34 cellular contexts compared by ENCODE assay signal in the genomic region with DNA sequence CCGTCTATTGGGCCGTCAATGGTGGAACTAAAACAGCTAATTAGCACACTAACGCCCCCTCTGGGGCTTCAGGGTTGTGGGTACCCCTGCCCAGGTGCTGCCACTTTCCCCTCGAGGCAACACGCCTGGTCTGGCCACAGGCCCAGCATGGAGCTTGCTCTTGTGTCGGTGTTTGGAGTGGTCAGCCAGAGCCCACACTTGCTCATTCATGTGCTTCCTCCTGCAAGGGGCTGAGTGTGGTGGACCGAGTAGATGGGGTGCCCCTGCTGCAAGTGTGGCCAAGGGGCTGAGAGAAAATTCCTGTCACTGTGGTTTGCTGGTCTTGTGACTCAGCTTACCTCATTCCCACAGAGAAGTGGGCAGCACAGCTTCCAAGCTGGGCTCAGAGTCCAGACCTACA. TPM values are rescaled to one million over a fixed set of nuclear protein-coding genes. Genes with fewer than 3 reads are reported as not detected.
"Had no signal": no experiment of that assay in that cellular context is flagged by ENCODE, and none has a peak within 500 bp of the region (broad histone marks: within the 10 kb centered on the region; RNA-seq: fewer than 3 reads in every experiment).

No MANE protein-coding gene starts in this region.

- H3K36me3 ChIP-seq: breast epithelium, prostate gland had no signal

- H3K9me3 ChIP-seq: pancreas, prostate gland, sigmoid colon, suprapubic skin, tibial artery, upper lobe of right lung had no signal

- H3K4me1 ChIP-seq: breast epithelium, gastroesophageal sphincter, pancreas, prostate gland, sigmoid colon, suprapubic skin, tibial artery, upper lobe of right lung had no signal

- H3K27ac Mint-ChIP-seq: activated CD4-positive, alpha-beta memory T cell treated with anti-CD3 and anti-CD28 coated beads, Interleukin-2, amount 10 ng/mL, durations not matched to agents 7 days and 5 days; activated CD4-positive, alpha-beta T cell treated with anti-CD3 and anti-CD28 coated beads, Interleukin-2, amount 10 ng/mL, durations not matched to agents 24 days and 14 days; activated naive CD8-positive, alpha-beta T cell treated with anti-CD3 and anti-CD28 coated beads, Interleukin-2, amount 50 U/mL, for 24 hours; activated T-helper 17 cell treated with anti-CD3 and anti-CD28 coated beads, Interleukin-2, amount 50 U/mL, for 72 hours; T-helper 1 cell treated with Interleukin-12 subunit alpha and Interleukin-12 subunit beta and Interleukin-4 antibody, amounts not matched to agents 30 μg/mL and 1 μg/mL, for 36 hours had no signal

- H3K4me3 ChIP-seq: breast epithelium, gastroesophageal sphincter, hepatocyte, left ventricle myocardium inferior, lung, pancreas, prostate gland, sigmoid colon, smooth muscle cell, suprapubic skin, tibial artery, upper lobe of right lung had no signal

- H3K27me3 ChIP-seq: breast epithelium, gastroesophageal sphincter, hepatocyte, pancreas, sigmoid colon, suprapubic skin, tibial artery, upper lobe of right lung had no signal

- H3K4me3 Mint-ChIP-seq: activated CD4-positive, alpha-beta memory T cell treated with anti-CD3 and anti-CD28 coated beads, Interleukin-2, amount 10 ng/mL, durations not matched to agents 7 days and 5 days; activated CD4-positive, alpha-beta T cell treated with anti-CD3 and anti-CD28 coated beads, Interleukin-2, amount 10 ng/mL, durations not matched to agents 24 days and 14 days; activated naive CD4-positive, alpha-beta T cell treated with anti-CD3 and anti-CD28 coated beads, Interleukin-2, amount 50 U/mL, for 24 hours; activated naive CD8-positive, alpha-beta T cell treated with anti-CD3 and anti-CD28 coated beads, Interleukin-2, amount 50 U/mL, for 24 hours; activated T-cell treated with anti-CD3 and anti-CD28 coated beads, Interleukin-2, amount 50 U/mL, for 4 hours; activated T-helper 17 cell treated with anti-CD3 and anti-CD28 coated beads, Interleukin-2, amount 50 U/mL, for 72 hours; central memory CD8-positive, alpha-beta T cell; T-helper 1 cell treated with Interleukin-12 subunit alpha and Interleukin-12 subunit beta and Interleukin-4 antibody, amounts not matched to agents 30 μg/mL and 1 μg/mL, for 36 hours had no signal

- H3K27ac ChIP-seq: breast epithelium, gastroesophageal sphincter, hepatocyte, left ventricle myocardium inferior, pancreas, prostate gland, sigmoid colon, suprapubic skin, tibial artery, upper lobe of right lung had no signal

- ATAC-seq: activated T-cell treated with anti-CD3 and anti-CD28 coated beads, Interleukin-2, amount 50 U/mL, for 4 hours; gastroesophageal sphincter; pancreas; upper lobe of right lung had no signal

- H3K9me3 Mint-ChIP-seq: activated naive CD4-positive, alpha-beta T cell treated with anti-CD3 and anti-CD28 coated beads, Interleukin-2, amount 50 U/mL, for 24 hours; activated T-cell treated with anti-CD3 and anti-CD28 coated beads, Interleukin-2, amount 50 U/mL, for 4 hours; activated T-helper 17 cell treated with anti-CD3 and anti-CD28 coated beads, Interleukin-2, amount 50 U/mL, for 72 hours; central memory CD8-positive, alpha-beta T cell had no signal

- H3K27me3 Mint-ChIP-seq: activated CD4-positive, alpha-beta memory T cell treated with anti-CD3 and anti-CD28 coated beads, Interleukin-2, amount 10 ng/mL, durations not matched to agents 7 days and 5 days; activated CD4-positive, alpha-beta T cell treated with anti-CD3 and anti-CD28 coated beads, Interleukin-2, amount 10 ng/mL, durations not matched to agents 24 days and 14 days; activated naive CD4-positive, alpha-beta T cell treated with anti-CD3 and anti-CD28 coated beads, Interleukin-2, amount 50 U/mL, for 24 hours; activated naive CD8-positive, alpha-beta T cell treated with anti-CD3 and anti-CD28 coated beads, Interleukin-2, amount 50 U/mL, for 24 hours; activated T-helper 17 cell treated with anti-CD3 and anti-CD28 coated beads, Interleukin-2, amount 50 U/mL, for 72 hours; central memory CD8-positive, alpha-beta T cell had no signal

- DNase-seq: activated CD4-positive, alpha-beta memory T cell treated with anti-CD3 and anti-CD28 coated beads, Interleukin-2, amount 10 ng/mL, durations not matched to agents 7 days and 5 days; activated CD4-positive, alpha-beta T cell treated with anti-CD3 and anti-CD28 coated beads, Interleukin-2, amount 10 ng/mL, durations not matched to agents 24 days and 14 days; activated CD4-positive, CD25-positive, alpha-beta regulatory T cell treated with anti-CD3 and anti-CD28 coated beads, Interleukin-2, amount 50 U/mL, for 72 hours; activated naive CD8-positive, alpha-beta T cell treated with anti-CD3 and anti-CD28 coated beads, Interleukin-2, amount 50 U/mL, for 24 hours; activated T-cell treated with anti-CD3 and anti-CD28 coated beads, Interleukin-2, amount 50 U/mL, for 4 hours; amygdala; dermis blood vessel endothelial cell; effector memory CD4-positive, alpha-beta T cell; islet precursor cell; left ventricle myocardium inferior; mesendoderm; nucleus accumbens; retina; sigmoid colon; stimulated activated CD4-positive, alpha-beta T cell treated with anti-CD3 and anti-CD28 coated beads, Interleukin-1b, Interleukin-23, amount 100 ng/mL, for 48 hours; stimulated activated naive CD4-positive, alpha-beta T cell; T1000; tibial artery; upper lobe of right lung had no signal

RNA-seq across cellular contexts. Expression of a gene that starts 25.7 kb away (rescaled TPM):
- total RNA-seq: activated CD4-positive, alpha-beta memory T cell treated with anti-CD3 and anti-CD28 coated beads, Interleukin-2, amount 10 ng/mL, durations not matched to agents 7 days and 5 days; activated CD4-positive, alpha-beta T cell treated with anti-CD3 and anti-CD28 coated beads, Interleukin-2, amount 10 ng/mL, durations not matched to agents 24 days and 14 days; breast epithelium; dermis blood vessel endothelial cell; endothelial cell of umbilical vein; fibroblast of villous mesenchyme; gastroesophageal sphincter; hepatocyte; left ventricle myocardium inferior; lung; pancreas; prostate gland; sigmoid colon; smooth muscle cell; upper lobe of right lung had no signal
- polyA plus RNA-seq: endothelial cell of umbilical vein, hepatocyte, lung, neural cell, pancreas, smooth muscle cell had no signal
